8 cellular contexts compared by ENCODE assay signal in the genomic region with DNA sequence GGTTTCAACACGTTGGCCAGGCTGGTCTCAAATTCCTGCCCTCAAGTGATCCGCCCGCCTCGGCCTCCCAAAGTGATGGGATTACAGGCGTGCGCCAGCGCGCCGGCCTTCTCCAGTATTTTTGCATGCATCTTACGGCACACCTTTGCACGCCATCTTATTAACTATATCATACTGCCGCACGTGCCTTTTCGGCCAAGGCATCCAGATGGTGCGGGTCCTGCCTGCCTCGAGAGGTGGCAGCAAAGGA. TPM values are rescaled to one million over a fixed set of nuclear protein-coding genes. Genes with fewer than 3 reads are reported as not detected.
A peak's percentile ranks its signal among the peaks of the same experiment; 100 is the strongest.
DNase-seq lines count a peak whose midpoint lies in the region; ATAC-seq and TF ChIP-seq lines count a peak whose summit lies in the region.

No MANE protein-coding gene starts in this region.

- peak overlapping the region; percentile 96 for H3K27ac Mint-ChIP-seq in GM23338

- DNase-seq in BE2C (no peak), GM23338 (ENCODE audit: low spot score) (no peak), fibroblast of villous mesenchyme (ENCODE audit: low read depth) (peak; percentile 81), globus pallidus (ENCODE audit: low spot score) (no peak)
- no peak for DNase-seq in stimulated activated CD4-positive, alpha-beta T cell treated with anti-CD3 and anti-CD28 coated beads, Interleukin-1b, Interleukin-23, amount 100 ng/mL, for 48 hours

- H3K27me3 Mint-ChIP-seq in GM23338 (ENCODE audit: insufficient read depth, low read depth, poor library complexity) = peaks cover 17% of the 10 kb centered on the region

- H3K4me1 Mint-ChIP-seq in GM23338 = peaks cover 13% of the 10 kb centered on the region

- peak overlapping the region; percentile 75 for H3K4me3 ChIP-seq in BE2C (ENCODE audit: low read depth, low read length)
- peak overlapping the region; percentile 79 for H3K4me3 ChIP-seq in GM23338
- peak overlapping the region; percentile 66 for H3K4me3 ChIP-seq in SU-DHL-6 (ENCODE audit: insufficient read depth, low read length, poor library complexity, severe bottlenecking)
- H3K4me3 ChIP-seq in fibroblast of villous mesenchyme (ENCODE audit: low read depth, low read length) = peak overlapping the region; percentile 76
- peak overlapping the region; percentile 77 for H3K4me3 ChIP-seq in skeletal muscle satellite cell (ENCODE audit: low read length)

- H3K4me2 ChIP-seq in GM23338 = peak overlapping the region; percentile 92
- peak overlapping the region; percentile 56 for H3K4me2 ChIP-seq in SU-DHL-6 (ENCODE audit: low read depth, low read length, poor library complexity, severe bottlenecking)
- peak overlapping the region; percentile 91 for H3K4me2 ChIP-seq in skeletal muscle satellite cell (ENCODE audit: low read length)

- H2AFZ ChIP-seq in GM23338 = no peak overlapping the region
- no peak overlapping the region for H2AFZ ChIP-seq in SU-DHL-6 (ENCODE audit: low read depth, low read length, severe bottlenecking)

- peaks cover 26% of the 10 kb centered on the region for H3K79me2 ChIP-seq in GM23338 (replicated peaks; ENCODE audit: insufficient read depth)
- H3K79me2 ChIP-seq in SU-DHL-6 (ENCODE audit: insufficient read depth, low read length) = peaks cover 15% of the 10 kb centered on the region

- H3K36me3 Mint-ChIP-seq in GM23338 (ENCODE audit: low read depth) = peaks cover 40% of the 10 kb centered on the region

- no peaks in the 10 kb centered on the region; the same call in 1 of the 2 replicates for H3K4me1 ChIP-seq in BE2C
- peaks cover 7% of the 10 kb centered on the region for H3K4me1 ChIP-seq in GM23338 (ENCODE audit: insufficient read depth)
- peaks cover 7% of the 10 kb centered on the region for H3K4me1 ChIP-seq in skeletal muscle satellite cell (ENCODE audit: control insufficient read depth, insufficient read depth, low read length)

- H4K20me1 ChIP-seq in GM23338 (replicated peaks; ENCODE audit: insufficient read depth) = peaks cover 6% of the 10 kb centered on the region
- H4K20me1 ChIP-seq in SU-DHL-6 (ENCODE audit: low read depth, low read length) = no peaks in the 10 kb centered on the region

- H3K36me3 ChIP-seq in BE2C = peaks cover 10% of the 10 kb centered on the region
- peaks cover 8% of the 10 kb centered on the region for H3K36me3 ChIP-seq in GM23338 (ENCODE audit: insufficient read depth)
- H3K36me3 ChIP-seq in SU-DHL-6 (ENCODE audit: low read length) = peaks cover 6% of the 10 kb centered on the region
- H3K36me3 ChIP-seq in skeletal muscle satellite cell (ENCODE audit: insufficient read depth, low read length) = peaks cover 13% of the 10 kb centered on the region

- ATAC-seq in GM23338 (no peak), GM21619 (IDR thresholded peaks at IDR 0.05; ENCODE audit: unreplicated experiment) (no peak)

- H3K9me3 Mint-ChIP-seq in GM23338 = no peaks in the 10 kb centered on the region; the same call in 2 of the 3 replicates

- TF ChIP-seq CTCF in BE2C (IDR thresholded peaks at IDR 0.05; ENCODE audit: low read depth, low read length) = peak; percentile 43
- peak; percentile 35 to 55; a peak in 3 of 4 replicates for TF ChIP-seq CTCF in GM23338 (conservative IDR thresholded peaks at IDR 0.05; ENCODE audit: low read depth in 2 of 2)
- peak; percentile 31 for TF ChIP-seq CTCF in SU-DHL-6 (IDR thresholded peaks at IDR 0.05; ENCODE audit: insufficient read depth, low read length, poor library complexity, severe bottlenecking)
- peak; percentile 39 for TF ChIP-seq CTCF in fibroblast of villous mesenchyme (IDR thresholded peaks at IDR 0.05; ENCODE audit: insufficient read depth, low read depth, low read length)

- H3K27me3 ChIP-seq in BE2C (no peaks in the 10 kb centered on the region), GM23338 (ENCODE audit: insufficient read depth) (no peaks in the 10 kb centered on the region), SU-DHL-6 (ENCODE audit: low read length) (no peaks in the 10 kb centered on the region), skeletal muscle satellite cell (ENCODE audit: control insufficient read depth, insufficient read depth, low read length) (no peaks in the 10 kb centered on the region)

- H3F3A ChIP-seq in GM23338 (replicated peaks; ENCODE audit: low read depth) = no peaks in the 10 kb centered on the region
- H3F3A ChIP-seq in SU-DHL-6 (ENCODE audit: insufficient read depth) = peaks cover 24% of the 10 kb centered on the region

- H3K4me3 Mint-ChIP-seq in GM23338 = peak overlapping the region; percentile 89

- H3K9me3 ChIP-seq in BE2C = no peaks in the 10 kb centered on the region
- 0 out of 2 replicates have a peak, but pooled peaks cover 6% of the 10 kb centered on the region for H3K9me3 ChIP-seq in SU-DHL-6 (ENCODE audit: insufficient read depth, low read length)
- no peaks in the 10 kb centered on the region for H3K9me3 ChIP-seq in skeletal muscle satellite cell (replicated peaks; ENCODE audit: low read length)

- H3K27ac ChIP-seq in GM23338 (ENCODE audit: low read depth) (peak overlapping the region; percentile 83), SU-DHL-6 (ENCODE audit: low read depth, low read length) (peak overlapping the region; percentile 88)

- H3K9ac ChIP-seq in SU-DHL-6 (ENCODE audit: low read length) (peak overlapping the region; percentile 93), skeletal muscle satellite cell (ENCODE audit: low read depth, low read length) (peak overlapping the region; percentile 93)

- H3K9me2 ChIP-seq in GM23338 (ENCODE audit: insufficient read depth) (no peaks in the 10 kb centered on the region), SU-DHL-6 (replicated peaks; ENCODE audit: insufficient read depth, low read length) (no peaks in the 10 kb centered on the region)

TF ChIP-seq in GM23338, 12 proteins besides CTCF, POLR2A, EP300 and RAD21:
- TF ChIP-seq, protein P1, sequence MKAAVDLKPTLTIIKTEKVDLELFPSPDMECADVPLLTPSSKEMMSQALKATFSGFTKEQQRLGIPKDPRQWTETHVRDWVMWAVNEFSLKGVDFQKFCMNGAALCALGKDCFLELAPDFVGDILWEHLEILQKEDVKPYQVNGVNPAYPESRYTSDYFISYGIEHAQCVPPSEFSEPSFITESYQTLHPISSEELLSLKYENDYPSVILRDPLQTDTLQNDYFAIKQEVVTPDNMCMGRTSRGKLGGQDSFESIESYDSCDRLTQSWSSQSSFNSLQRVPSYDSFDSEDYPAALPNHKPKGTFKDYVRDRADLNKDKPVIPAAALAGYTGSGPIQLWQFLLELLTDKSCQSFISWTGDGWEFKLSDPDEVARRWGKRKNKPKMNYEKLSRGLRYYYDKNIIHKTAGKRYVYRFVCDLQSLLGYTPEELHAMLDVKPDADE (IDR thresholded peaks at IDR 0.05) = no peak

RNA-seq across cellular contexts. Expression of a gene that starts 0.8 kb away (rescaled TPM):
- 58.2 TPM for polyA plus RNA-seq in BE2C (2012; ENCODE audit: insufficient read depth, insufficient read length, low read depth)
- 42.5 and 49.5 TPM in 2 replicates for total RNA-seq in GM23338 (2014; rRNA removed; shearing (Covaris generic))
- 25.7 and 27.6 TPM in 2 replicates for polyA plus RNA-seq in GM23338 (2016; fragmentation: Nextera tagmentation; extraction: Ambion mirVana)
- total RNA-seq in fibroblast of villous mesenchyme = 13.2 and 21.2 TPM in 2 replicates
- 12.7 and 29.4 TPM in 2 replicates for total RNA-seq in skeletal muscle satellite cell (2012; rRNA removed)

RNA-seq across cellular contexts. Expression of a gene that starts 14.5 kb away (rescaled TPM):
- polyA plus RNA-seq in BE2C (2012; ENCODE audit: insufficient read depth, insufficient read length, low read depth) = 71.9 TPM
- total RNA-seq in GM23338 (2014; rRNA removed; shearing (Covaris generic)) = 38.9 and 55.4 TPM in 2 replicates
- polyA plus RNA-seq in GM23338 (2016; fragmentation: Nextera tagmentation; extraction: Ambion mirVana) = 65.4 and 69.5 TPM in 2 replicates
- 33.2 and 40.9 TPM in 2 replicates for total RNA-seq in fibroblast of villous mesenchyme
- total RNA-seq in skeletal muscle satellite cell (2012; rRNA removed) = 33.5 and 38.9 TPM in 2 replicates

RNA-seq across cellular contexts. Expression of a gene that starts 33.4 kb away (rescaled TPM):
- polyA plus RNA-seq in BE2C (2012; ENCODE audit: insufficient read depth, insufficient read length, low read depth) = 42.2 TPM
- 8.3 and 17.3 TPM in 2 replicates for total RNA-seq in GM23338 (2014; rRNA removed; shearing (Covaris generic))
- 3.7 and 4.6 TPM in 2 replicates for polyA plus RNA-seq in GM23338 (2016; fragmentation: Nextera tagmentation; extraction: Ambion mirVana)
- total RNA-seq in fibroblast of villous mesenchyme = 13.4 and 18.0 TPM in 2 replicates
- 13.1 and 15.7 TPM in 2 replicates for total RNA-seq in skeletal muscle satellite cell (2012; rRNA removed)
